12 cellular contexts compared by ENCODE assay signal in genomic region chr20:25009218-25010145, GRCh38. TPM values are rescaled to one million over a fixed set of nuclear protein-coding genes. Genes with fewer than 3 reads are reported as not detected.
DNase-seq lines count a peak whose midpoint lies in the region; ATAC-seq and TF ChIP-seq lines count a peak whose summit lies in the region.
"Had no signal": no experiment of that assay in that cellular context is flagged by ENCODE, and none has a peak within 500 bp of the region (broad histone marks: within the 10 kb centered on the region; RNA-seq: fewer than 3 reads in every experiment).

No MANE protein-coding gene starts in this region.

- no peaks in the 10 kb centered on the region for H3K36me3 ChIP-seq in MM.1S (replicated peaks; ENCODE audit: insufficient read depth, low read length)

- H3K4me2 ChIP-seq in MM.1S (ENCODE audit: low read depth, low read length): no peak overlapping the region

- H3K9ac ChIP-seq in MM.1S (ENCODE audit: low read length): no peak overlapping the region

- no peak for TF ChIP-seq CTCF in MM.1S (IDR thresholded peaks at IDR 0.05; ENCODE audit: low read length)

- ATAC-seq in Right ventricle myocardium inferior: peak; percentile 61
- no peak for ATAC-seq in sciatic nerve
- ATAC-seq: HCT116 had no signal

- H3K9me3 ChIP-seq in MM.1S (replicated peaks; ENCODE audit: insufficient read depth, low read length): no peaks in the 10 kb centered on the region
- H3K9me3 ChIP-seq: breast epithelium had no signal

- peaks cover 6% of the 10 kb centered on the region for H3K4me1 ChIP-seq in MM.1S (ENCODE audit: low read length)
- H3K4me1 ChIP-seq: breast epithelium had no signal

- no peak overlapping the region for H2AFZ ChIP-seq in MM.1S (ENCODE audit: low read length)

- H3K27ac ChIP-seq in MM.1S (ENCODE audit: low read length): no peak overlapping the region
- H3K27ac ChIP-seq: breast epithelium, epithelial cell of prostate had no signal

- DNase-seq in LHCN-M2 (ENCODE audit: low read depth) (peak; percentile 22), RPMI7951 (ENCODE audit: low read depth) (peak; percentile 29), Right ventricle myocardium inferior (ENCODE audit: missing footprints) (no peak), sciatic nerve (ENCODE audit: low spot score) (peak; percentile 28), MM.1S (no peak), SW480 (ENCODE audit: low spot score) (no peak), NCI-H1694 treated with DMSO at 0.1 percent for 48 hours (lab: John Stamatoyannopoulos, UW) (no peak)
- no peak for DNase-seq in stimulated activated CD8-positive, alpha-beta memory T cell treated with anti-CD3 and anti-CD28 coated beads, Interleukin-4, amount 100 ng/mL, for 48 hours
- DNase-seq: activated CD4-positive, CD25-positive, alpha-beta regulatory T cell treated with anti-CD3 and anti-CD28 coated beads, Interleukin-2, amount 50 U/mL, for 72 hours had no signal

- H3K4me3 ChIP-seq in MM.1S (ENCODE audit: low read length): no peak overlapping the region
- H3K4me3 ChIP-seq: breast epithelium had no signal

- no peaks in the 10 kb centered on the region for H3F3A ChIP-seq in MM.1S (ENCODE audit: insufficient read depth, low read length)

- no peaks in the 10 kb centered on the region for H3K79me2 ChIP-seq in MM.1S (ENCODE audit: low read length)

- H3K9me2 ChIP-seq in MM.1S (replicated peaks; ENCODE audit: insufficient read depth, low read length): no peaks in the 10 kb centered on the region

- no peaks in the 10 kb centered on the region for H4K20me1 ChIP-seq in MM.1S (ENCODE audit: insufficient read depth, low read length)

- H3K27me3 ChIP-seq in MM.1S (replicated peaks; ENCODE audit: insufficient read depth, low read length): no peaks in the 10 kb centered on the region
- H3K27me3 ChIP-seq: breast epithelium had no signal

- intact Hi-C loops in Right ventricle myocardium inferior (cut with DNase I) (no loop called here), sciatic nerve (cut with DNase I) (no loop called here)

RNA-seq across cellular contexts. Expression of gene APMAP, which starts 16.9 kb away (rescaled TPM):
- total RNA-seq in LHCN-M2 (2014; rRNA removed) (126 and 127 TPM in 2 replicates), Right ventricle myocardium inferior (26.8 TPM), sciatic nerve (47.3 TPM)
- 90.6 TPM for polyA plus RNA-seq in LHCN-M2 (2012)
- 214 and 236 TPM in 2 replicates for total RNA-seq in RPMI7951 (2014; rRNA removed; shearing (Covaris generic))

RNA-seq across cellular contexts. Expression of gene ACSS1, which starts 48.5 kb away (rescaled TPM):
- total RNA-seq in LHCN-M2 (2014; rRNA removed) (0.58 and 0.75 TPM in 2 replicates), Right ventricle myocardium inferior (135 TPM), sciatic nerve (27.4 TPM)
- polyA plus RNA-seq in LHCN-M2 (2012): 0.52 TPM
- total RNA-seq in RPMI7951 (2014; rRNA removed; shearing (Covaris generic)): 1.6 and 2.0 TPM in 2 replicates

Comparison
In these comparisons a context has a peak if more than half of its experiments do, and no peak if none do; other contexts are left out.
1. DNase-seq: peak in LHCN-M2 (single experiment), RPMI7951 (single experiment) and sciatic nerve (single experiment); none in Right ventricle myocardium inferior (single experiment), stimulated activated CD8-positive, alpha-beta memory T cell treated with anti-CD3 and anti-CD28 coated beads, Interleukin-4, amount 100 ng/mL, for 48 hours (single experiment), MM.1S (single experiment), SW480 (single experiment) and NCI-H1694 treated with DMSO at 0.1 percent for 48 hours (single experiment).